In the genomic region with DNA sequence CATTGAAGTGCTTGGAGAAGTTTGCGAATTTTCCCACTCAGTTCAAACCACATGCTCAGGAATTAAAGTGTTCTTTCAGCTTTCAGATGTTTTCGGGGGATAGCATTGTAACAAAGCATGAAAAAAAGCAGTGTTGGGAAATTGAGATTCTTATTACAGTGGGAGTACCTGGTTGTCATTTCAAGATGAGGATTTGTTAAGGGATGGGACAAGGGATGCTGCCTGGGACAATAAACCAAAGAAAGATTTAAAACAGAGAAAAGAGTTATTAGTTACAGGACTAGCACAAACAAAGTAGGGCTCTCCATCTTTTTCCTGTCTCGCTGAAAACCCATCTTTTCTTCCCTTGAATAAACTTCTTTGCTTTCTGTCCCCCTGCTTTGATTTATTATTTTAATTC, we compare ENCODE assay signal across 26 cellular contexts.
"Had no signal": no experiment of that assay in that cellular context is flagged by ENCODE, and none has a peak within 500 bp of the region (broad histone marks: within the 10 kb centered on the region; RNA-seq: fewer than 3 reads in every experiment).

No MANE protein-coding gene starts in this region.

- H3K9me3 Mint-ChIP-seq: neural progenitor cell; stimulated activated naive CD8-positive, alpha-beta T cell treated with anti-CD3 and anti-CD28 coated beads, Interleukin-15, Interleukin-2, amounts not matched to agents 100 ng/mL and 50 ng/mL, for 24 hours had no signal

- H3K36me3 Mint-ChIP-seq: natural killer cell; neural progenitor cell; stimulated activated effector memory CD8-positive, alpha-beta T cell treated with anti-CD3 and anti-CD28 coated beads, Interleukin-12 subunit alpha, Interleukin-12 subunit beta, amount 100 ng/mL, for 72 hours had no signal

- H3K27me3 ChIP-seq: neural progenitor cell, ovary, right lobe of liver, stomach, thyroid gland, tibial nerve, upper lobe of left lung, vagina had no signal

- H3K9me3 ChIP-seq: ovary, psoas muscle, right lobe of liver, sigmoid colon, stomach, thoracic aorta, thyroid gland, upper lobe of left lung, vagina had no signal

- ATAC-seq: natural killer cell; psoas muscle; right cardiac atrium; right lobe of liver; stimulated activated effector memory CD8-positive, alpha-beta T cell treated with anti-CD3 and anti-CD28 coated beads, Interleukin-12 subunit alpha, Interleukin-12 subunit beta, amount 100 ng/mL, for 72 hours; stimulated activated naive B cell treated with anti-CD40 and anti-IgM and Interleukin-4, amounts not matched to agents 10 μg/mL and 1 μg/mL and 100 μg/mL, for 72 hours had no signal

- H3K4me1 ChIP-seq: neural progenitor cell, parathyroid adenoma, psoas muscle, right lobe of liver, sigmoid colon, stomach, thyroid gland, tibial nerve, upper lobe of left lung, vagina had no signal

- H3K36me3 ChIP-seq: neural progenitor cell, ovary, right lobe of liver, sigmoid colon, stomach, thoracic aorta, thyroid gland, tibial nerve, upper lobe of left lung, vagina had no signal

- H3K27ac ChIP-seq: neural progenitor cell, ovary, parathyroid adenoma, psoas muscle, right lobe of liver, sigmoid colon, stomach, thoracic aorta, thyroid gland, tibial nerve, upper lobe of left lung, vagina had no signal

- H3K27ac Mint-ChIP-seq: natural killer cell; neural progenitor cell; progenitor cell of endocrine pancreas; stimulated activated effector memory CD8-positive, alpha-beta T cell treated with anti-CD3 and anti-CD28 coated beads, Interleukin-12 subunit alpha, Interleukin-12 subunit beta, amount 100 ng/mL, for 72 hours; stimulated activated naive B cell treated with anti-CD40 and anti-IgM and Interleukin-4, amounts not matched to agents 10 μg/mL and 1 μg/mL and 100 μg/mL, for 72 hours; stimulated activated naive CD8-positive, alpha-beta T cell treated with anti-CD3 and anti-CD28 coated beads, Interleukin-15, Interleukin-2, amounts not matched to agents 100 ng/mL and 50 ng/mL, for 24 hours had no signal

- H3K4me1 Mint-ChIP-seq: natural killer cell; stimulated activated effector memory CD8-positive, alpha-beta T cell treated with anti-CD3 and anti-CD28 coated beads, Interleukin-12 subunit alpha, Interleukin-12 subunit beta, amount 100 ng/mL, for 72 hours; stimulated activated naive B cell treated with anti-CD40 and anti-IgM and Interleukin-4, amounts not matched to agents 10 μg/mL and 1 μg/mL and 100 μg/mL, for 72 hours had no signal

- H3K27me3 Mint-ChIP-seq: progenitor cell of endocrine pancreas had no signal

- DNase-seq: natural killer cell; occipital lobe; ovary; psoas muscle; right cardiac atrium; right lobe of liver; sigmoid colon; small intestine; stimulated activated CD4-positive, alpha-beta T cell treated with anti-CD3 and anti-CD28 coated beads, Interleukin-15, amount 100 ng/mL, for 24 hours; stimulated activated CD4-positive, alpha-beta T cell treated with anti-CD3 and anti-CD28 coated beads, Interleukin-2, amount 100 ng/mL, for 24 hours; stimulated activated CD4-positive, alpha-beta T cell treated with anti-CD3 and anti-CD28 coated beads, Interleukin-2, amount 100 ng/mL, for 48 hours; stimulated activated CD4-positive, alpha-beta T cell treated with anti-CD3 and anti-CD28 coated beads, Interleukin-4, amount 100 ng/mL, for 24 hours; stimulated activated naive B cell treated with anti-CD40 and anti-IgM and Interleukin-4, amounts not matched to agents 10 μg/mL and 1 μg/mL and 100 μg/mL, for 72 hours; stimulated activated naive CD4-positive, alpha-beta T cell treated with Interleukin-2 at 50 U/mL for 16 hours; stomach; thyroid gland; trophoblast cell; upper lobe of left lung had no signal

- H3K4me3 Mint-ChIP-seq: natural killer cell; neural progenitor cell; stimulated activated effector memory CD8-positive, alpha-beta T cell treated with anti-CD3 and anti-CD28 coated beads, Interleukin-12 subunit alpha, Interleukin-12 subunit beta, amount 100 ng/mL, for 72 hours; stimulated activated naive B cell treated with anti-CD40 and anti-IgM and Interleukin-4, amounts not matched to agents 10 μg/mL and 1 μg/mL and 100 μg/mL, for 72 hours; stimulated activated naive CD8-positive, alpha-beta T cell treated with anti-CD3 and anti-CD28 coated beads, Interleukin-15, Interleukin-2, amounts not matched to agents 100 ng/mL and 50 ng/mL, for 24 hours had no signal

- H3K4me3 ChIP-seq: neural progenitor cell, ovary, psoas muscle, right lobe of liver, sigmoid colon, stomach, thoracic aorta, thyroid gland, tibial nerve, upper lobe of left lung, vagina had no signal
